ENCODE assay signal across 8 cellular contexts in the genomic region with DNA sequence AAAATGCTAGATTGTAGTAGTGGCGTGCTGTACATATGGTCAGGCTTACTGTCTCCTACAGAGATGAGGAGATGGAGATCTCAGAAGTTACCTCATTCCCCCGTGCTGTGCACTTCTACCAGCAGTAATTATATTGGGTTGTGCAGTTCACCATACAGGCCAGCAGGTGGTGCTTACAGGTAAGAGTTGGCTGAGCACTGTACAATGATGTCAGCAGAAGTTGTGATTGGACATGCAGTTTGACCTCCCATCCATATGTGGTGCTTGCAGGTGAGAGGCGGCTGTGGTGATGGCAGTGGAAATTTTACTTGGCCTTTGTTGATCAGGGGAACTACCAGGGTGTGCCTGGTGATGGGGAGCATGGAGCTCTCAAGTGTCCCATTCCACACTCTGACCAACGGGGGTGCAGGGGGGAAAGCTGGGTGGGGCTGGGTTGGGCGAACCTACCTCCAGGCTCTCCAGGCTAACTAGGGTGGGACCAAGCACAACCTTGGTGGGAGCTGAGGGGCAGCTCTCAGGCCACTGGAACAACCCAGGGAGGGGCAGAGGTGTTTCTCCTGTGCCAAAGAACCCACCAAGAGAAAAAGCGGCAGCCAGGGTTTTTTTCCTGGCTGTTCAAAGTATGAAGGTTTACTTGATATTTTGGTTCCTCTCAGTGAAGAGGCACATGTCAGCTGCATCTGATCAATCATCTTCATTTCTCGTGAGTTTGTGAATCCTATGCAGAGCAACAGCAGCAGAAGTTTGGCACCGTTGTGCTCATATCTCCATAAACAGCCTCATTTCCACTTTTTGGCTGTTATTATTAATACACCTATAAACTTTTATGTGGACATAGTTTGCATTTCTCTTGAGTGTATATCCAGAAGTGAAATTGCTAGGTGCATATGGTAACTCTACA.
A peak's percentile ranks its signal among the peaks of the same experiment; 100 is the strongest.
DNase-seq lines count a peak whose midpoint lies in the region; ATAC-seq, FAIRE-seq and TF ChIP-seq lines count a peak whose summit lies in the region.

No MANE protein-coding gene starts in this region.

- peak; percentile 39; the same call in 1 of the 2 replicates for TF ChIP-seq RAD21 in HepG2 (CRISPR knock-in tag; IDR thresholded peaks at IDR 0.05)

- 17% methylated on average over 6 of the region's 8 CpGs for WGBS in HepG2 (ENCODE audit: low lambda C conversion rate)

- H3K27ac ChIP-seq in brain microvascular endothelial cell: no peak overlapping the region
- no peak overlapping the region for H3K27ac ChIP-seq in HepG2 (ENCODE audit: extremely low read length, insufficient read depth, low read length)

- no peak for TF ChIP-seq EP300 in HepG2 (IDR thresholded peaks at IDR 0.05; ENCODE audit: low read depth in 2 of 2, low read length in 2 of 2)
- TF ChIP-seq EP300 in HepG2 (CRISPR knock-in tag; IDR thresholded peaks at IDR 0.05; ENCODE audit: borderline replicate concordance): no peak

- peak; percentile 84 for TF ChIP-seq CTCF in brain microvascular endothelial cell (IDR thresholded peaks at IDR 0.05; ENCODE audit: low read depth, low read length, missing control alignments)
- TF ChIP-seq CTCF in HepG2 (CRISPR knock-in tag; IDR thresholded peaks at IDR 0.05): peak; percentile 89

- H3K27me3 ChIP-seq in brain microvascular endothelial cell (replicated peaks): no peaks in the 10 kb centered on the region
- no peaks in the 10 kb centered on the region for H3K27me3 ChIP-seq in HepG2 (ENCODE audit: control insufficient read depth in 1 of 2, insufficient read depth in 2 of 2, low read length in 2 of 2)

- no peak overlapping the region for H3K4me2 ChIP-seq in HepG2 (ENCODE audit: low read depth, low read length)

- in situ Hi-C loops in brain microvascular endothelial cell (cut with HindIII; ENCODE audit: low pct_ligation_motif_present, low sequenced_read_pairs): no loop called here
- in situ Hi-C loops in HepG2 (cut with HindIII; ENCODE audit: extremely low pct_ligation_motif_present, low pct_unique_long_range_greater_than_20kb): no loop called here

- no peak overlapping the region for H3K4me3 ChIP-seq in brain microvascular endothelial cell (ENCODE audit: low read depth, low read length)
- H3K4me3 ChIP-seq in HepG2 (replicated peaks in 1 of 3; ENCODE audit: insufficient read depth in 1 of 3, low read depth in 2 of 3, low read length in 3 of 3): no peak overlapping the region

- no peaks in the 10 kb centered on the region for H3K9me3 Mint-ChIP-seq in stimulated activated effector memory CD8-positive, alpha-beta T cell treated with anti-CD3 and anti-CD28 coated beads, Interleukin-12 subunit alpha, Interleukin-12 subunit beta, amount 100 ng/mL, for 72 hours

- no peak overlapping the region for H3K27ac Mint-ChIP-seq in stimulated activated effector memory CD8-positive, alpha-beta T cell treated with anti-CD3 and anti-CD28 coated beads, Interleukin-12 subunit alpha, Interleukin-12 subunit beta, amount 100 ng/mL, for 72 hours

- TF ChIP-seq POLR2A in HepG2 (IDR thresholded peaks at IDR 0.05; ENCODE audit: insufficient read depth in 1 of 2, low read depth in 2 of 2, low read length in 2 of 2): no peak

- H3K4me3 Mint-ChIP-seq in stimulated activated effector memory CD8-positive, alpha-beta T cell treated with anti-CD3 and anti-CD28 coated beads, Interleukin-12 subunit alpha, Interleukin-12 subunit beta, amount 100 ng/mL, for 72 hours: no peak overlapping the region

- POLR2A ChIA-PET in HepG2 (lab: Yijun Ruan, JAX): no interaction called here

- no peaks in the 10 kb centered on the region for H3K36me3 Mint-ChIP-seq in stimulated activated effector memory CD8-positive, alpha-beta T cell treated with anti-CD3 and anti-CD28 coated beads, Interleukin-12 subunit alpha, Interleukin-12 subunit beta, amount 100 ng/mL, for 72 hours

- no peak overlapping the region for H3K9ac ChIP-seq in HepG2 (ENCODE audit: insufficient read depth, low read depth, low read length)

- DNase-seq in NCI-H1105 treated with DMSO at 0.1 percent for 48 hours (lab: John Stamatoyannopoulos, UW) (peak; percentile 13), NCI-H1105 (lab: John Stamatoyannopoulos, UW) (no peak), RCC 7860 (ENCODE audit: low spot score) (peak; percentile 30), brain microvascular endothelial cell (peak; percentile 71), HepG2 (ENCODE audit: low spot score) (peak; percentile 58)
- peak in 1 of 2 donors; percentile 54 for DNase-seq in stimulated activated effector memory CD8-positive, alpha-beta T cell treated with anti-CD3 and anti-CD28 coated beads, Interleukin-12 subunit alpha, Interleukin-12 subunit beta, amount 100 ng/mL, for 72 hours (ENCODE audit: low spot score in 2 of 2)

- H3K4me1 ChIP-seq in HepG2 (ENCODE audit: insufficient read depth, low read length): no peaks in the 10 kb centered on the region

- H3K36me3 ChIP-seq in brain microvascular endothelial cell (replicated peaks): no peaks in the 10 kb centered on the region
- no peaks in the 10 kb centered on the region for H3K36me3 ChIP-seq in HepG2 (replicated peaks in 1 of 2; ENCODE audit: control insufficient read depth in 1 of 2, insufficient read depth in 2 of 2, low read length in 2 of 2)

- H4K20me1 ChIP-seq in HepG2 (ENCODE audit: insufficient read depth, low read length): no peaks in the 10 kb centered on the region

- ATAC-seq in GM19467 (IDR thresholded peaks at IDR 0.05; ENCODE audit: unreplicated experiment): peak; percentile 100
- peak; percentile 100 for ATAC-seq in HG03457 (IDR thresholded peaks at IDR 0.05; ENCODE audit: unreplicated experiment)
- peak; percentile 100 for ATAC-seq in HepG2
- ATAC-seq in stimulated activated effector memory CD8-positive, alpha-beta T cell treated with anti-CD3 and anti-CD28 coated beads, Interleukin-12 subunit alpha, Interleukin-12 subunit beta, amount 100 ng/mL, for 72 hours: peak; percentile 77

- CTCF ChIA-PET in HepG2 (lab: Yijun Ruan, JAX; ENCODE audit: low intra/inter-chr PET ratio, low total read pairs): interaction anchor here (0.7 kb wide), 1 partner anchor 247 kb away, joined by 5 read pairs; no protein-coding TSS in a partner anchor

- no peak overlapping the region for H2AFZ ChIP-seq in HepG2 (ENCODE audit: low read length)

- no peaks in the 10 kb centered on the region for H3K9me3 ChIP-seq in HepG2 (ENCODE audit: low read length)

- intact Hi-C loops in HepG2 (cut with micrococcal nuclease; ENCODE audit: unreplicated experiment): loop anchor here (1.0 to 2.0 kb wide), 2 partner anchors 134 to 247 kb away; no protein-coding TSS in a partner anchor

- FAIRE-seq in RCC 7860 (lab: Jason Lieb, UNC): no peak
- peak; percentile 77 for FAIRE-seq in HepG2 (lab: Jason Lieb, UNC)

- no peaks in the 10 kb centered on the region for H3K4me1 Mint-ChIP-seq in stimulated activated effector memory CD8-positive, alpha-beta T cell treated with anti-CD3 and anti-CD28 coated beads, Interleukin-12 subunit alpha, Interleukin-12 subunit beta, amount 100 ng/mL, for 72 hours

- no TSS peak for BruUV-seq in HepG2 (replicated peaks; lab: Mats Ljungman, UMichigan)

- H3K79me2 ChIP-seq in HepG2 (ENCODE audit: insufficient read depth, low read length): no peaks in the 10 kb centered on the region

TF ChIP-seq in HepG2, 621 proteins besides CTCF, POLR2A, EP300 and RAD21 (continues in another document):
- TF ChIP-seq NFKBIZ (CRISPR knock-in tag; IDR thresholded peaks at IDR 0.05) (no peak), TAF1 (CRISPR knock-in tag; IDR thresholded peaks at IDR 0.05) (no peak), RNF2 (conservative IDR thresholded peaks at IDR 0.05; ENCODE audit: low read depth) (no peak), RARA (CRISPR knock-in tag; IDR thresholded peaks at IDR 0.05) (no peak), CBX1 (IDR thresholded peaks at IDR 0.05; ENCODE audit: low read depth) (no peak), SALL1 (CRISPR knock-in tag; IDR thresholded peaks at IDR 0.05) (0 out of 2 replicates have a peak, but pooled peaks have one; percentile 7), POLR2G (IDR thresholded peaks at IDR 0.05; ENCODE audit: low read depth, low read length) (no peak), ADNP (CRISPR knock-in tag; IDR thresholded peaks at IDR 0.05) (no peak), ZNF503 (CRISPR knock-in tag; IDR thresholded peaks at IDR 0.05) (no peak)
- TF ChIP-seq, protein P1, sequence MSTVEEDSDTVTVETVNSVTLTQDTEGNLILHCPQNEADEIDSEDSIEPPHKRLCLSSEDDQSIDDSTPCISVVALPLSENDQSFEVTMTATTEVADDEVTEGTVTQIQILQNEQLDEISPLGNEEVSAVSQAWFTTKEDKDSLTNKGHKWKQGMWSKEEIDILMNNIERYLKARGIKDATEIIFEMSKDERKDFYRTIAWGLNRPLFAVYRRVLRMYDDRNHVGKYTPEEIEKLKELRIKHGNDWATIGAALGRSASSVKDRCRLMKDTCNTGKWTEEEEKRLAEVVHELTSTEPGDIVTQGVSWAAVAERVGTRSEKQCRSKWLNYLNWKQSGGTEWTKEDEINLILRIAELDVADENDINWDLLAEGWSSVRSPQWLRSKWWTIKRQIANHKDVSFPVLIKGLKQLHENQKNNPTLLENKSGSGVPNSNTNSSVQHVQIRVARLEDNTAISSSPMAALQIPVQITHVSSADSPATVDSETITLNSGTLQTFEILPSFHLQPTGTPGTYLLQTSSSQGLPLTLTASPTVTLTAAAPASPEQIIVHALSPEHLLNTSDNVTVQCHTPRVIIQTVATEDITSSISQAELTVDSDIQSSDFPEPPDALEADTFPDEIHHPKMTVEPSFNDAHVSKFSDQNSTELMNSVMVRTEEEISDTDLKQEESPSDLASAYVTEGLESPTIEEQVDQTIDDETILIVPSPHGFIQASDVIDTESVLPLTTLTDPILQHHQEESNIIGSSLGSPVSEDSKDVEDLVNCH (CRISPR knock-in tag; IDR thresholded peaks at IDR 0.05): no peak
